ENCODE assay signal across 8 cellular contexts in the genomic region with DNA sequence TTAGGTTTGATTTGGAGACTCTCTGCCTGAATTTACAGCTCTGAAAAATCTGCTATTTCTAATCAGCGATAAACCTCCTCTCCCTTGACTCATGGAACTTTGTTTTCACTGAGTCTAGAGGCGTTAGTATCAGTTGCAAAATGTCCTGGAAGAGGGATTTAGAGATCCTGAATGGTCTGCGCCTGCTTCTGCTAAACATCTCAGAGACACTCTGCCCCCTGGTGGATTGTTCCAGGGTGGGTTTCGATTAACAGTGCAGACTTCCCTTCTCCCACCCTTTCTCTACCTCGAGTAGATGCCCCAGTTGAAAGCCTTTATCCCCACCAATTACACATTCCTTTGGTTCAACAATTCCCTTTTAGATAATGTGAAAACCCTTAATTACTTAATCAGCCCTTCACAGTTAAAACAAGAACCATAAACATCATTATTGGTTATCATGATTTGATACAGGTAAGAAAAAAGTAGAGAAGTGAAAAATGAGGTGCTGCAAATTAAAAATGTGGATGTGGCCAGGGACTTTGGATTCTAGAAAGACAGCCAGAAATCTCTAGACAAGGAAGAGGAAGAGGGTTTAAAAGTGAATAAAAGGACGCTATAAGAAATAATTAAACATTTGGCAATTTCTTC. TPM values are rescaled to one million over a fixed set of nuclear protein-coding genes. Genes with fewer than 3 reads are reported as not detected.
DNase-seq lines count a peak whose midpoint lies in the region; ATAC-seq and TF ChIP-seq lines count a peak whose summit lies in the region.

No MANE protein-coding gene starts in this region.

- no peak overlapping the region for H3K4me3 ChIP-seq in body of pancreas

- H3K9me3 ChIP-seq in body of pancreas = no peaks in the 10 kb centered on the region

- DNase-seq in Calu3 (peak; percentile 83), NCI-H82 treated with DMSO at 0.1 percent for 48 hours (lab: John Stamatoyannopoulos, UW; ENCODE audit: unreplicated experiment) (peak; percentile 12), body of pancreas (peak; percentile 65 to 84 (median 80)), islet precursor cell (peak; percentile 88), NCI-H128 (lab: John Stamatoyannopoulos, UW; ENCODE audit: unreplicated experiment) (no peak)
- DNase-seq in stimulated activated CD8-positive, alpha-beta memory T cell treated with anti-CD3 and anti-CD28 coated beads, Interleukin-2, amount 100 ng/mL, for 48 hours (ENCODE audit: low read depth in 2 of 2) = peak; percentile 4 to 17

- peaks cover 14% of the 10 kb centered on the region for H3K27me3 Mint-ChIP-seq in Calu3 (ENCODE audit: unreplicated experiment)

- H3K27ac Mint-ChIP-seq in Calu3 (ENCODE audit: unreplicated experiment) = no peak overlapping the region

- H3K36me3 ChIP-seq in body of pancreas (replicated peaks in 1 of 2; ENCODE audit: insufficient read depth in 1 of 2, low read depth in 2 of 2) = no peaks in the 10 kb centered on the region

- H3K27ac ChIP-seq in body of pancreas = no peak overlapping the region

- peak; percentile 51 for TF ChIP-seq CTCF in Calu3 (IDR thresholded peaks at IDR 0.05; ENCODE audit: unreplicated experiment)
- TF ChIP-seq CTCF in body of pancreas (IDR thresholded peaks at IDR 0.05) = peak; percentile 49 to 72 (median 65)

- CTCF ChIA-PET in Calu3 (lab: Charles Lee) = interaction anchor here (0.7 kb wide), 1 partner anchor 30 kb away, joined by 3 read pairs; no protein-coding TSS in a partner anchor

- no TSS peak for BruUV-seq in Calu3 (replicated peaks; lab: Mats Ljungman, UMichigan)

- intact Hi-C loops in Calu3 (cut with micrococcal nuclease; ENCODE audit: unreplicated experiment) = loop anchor here (1.0 to 10.0 kb wide), 6 partner anchors 165 to 1523 kb away; no protein-coding TSS in a partner anchor
- intact Hi-C loops in body of pancreas (cut with DNase I) = no loop called here

- peaks cover 8% of the 10 kb centered on the region for H3K4me1 Mint-ChIP-seq in Calu3 (ENCODE audit: low read depth, unreplicated experiment)

- H3K36me3 Mint-ChIP-seq in Calu3 (ENCODE audit: insufficient read depth, unreplicated experiment) = peaks cover under 1% of the 10 kb centered on the region

- TF ChIP-seq POLR2A in body of pancreas (IDR thresholded peaks at IDR 0.05) = no peak

- peaks cover 12% of the 10 kb centered on the region for H3K4me1 ChIP-seq in body of pancreas

- H3K9me3 Mint-ChIP-seq in Calu3 (ENCODE audit: low read depth, unreplicated experiment) = no peaks in the 10 kb centered on the region

- H3K4me3 Mint-ChIP-seq in Calu3 (ENCODE audit: low read depth, unreplicated experiment) = no peak overlapping the region

- peak; percentile 67 for ATAC-seq in GM18873 (IDR thresholded peaks at IDR 0.05; ENCODE audit: low FRiP score, unreplicated experiment)
- peak; percentile 70 for ATAC-seq in HG03175 (IDR thresholded peaks at IDR 0.05; ENCODE audit: unreplicated experiment)
- ATAC-seq in body of pancreas = peak; percentile 78

- H3K27me3 ChIP-seq in body of pancreas = peaks cover 0 to 7% of the 10 kb centered on the region in 2 donors

- WGBS in body of pancreas, 2 donors = 18 to 23% methylated on average over 6 of the region's 6 CpGs

RNA-seq across cellular contexts. Expression of a gene that starts 5.5 kb away (rescaled TPM):
- 0.17 TPM in 1 of 2 replicates, not detected in the other for total RNA-seq in Calu3 (2022)
- under 1 TPM in 1 of 2 donors, not detected in 1; 0.52 TPM for total RNA-seq in body of pancreas
